1 cellular context compared by ENCODE assay signal in the genomic region with DNA sequence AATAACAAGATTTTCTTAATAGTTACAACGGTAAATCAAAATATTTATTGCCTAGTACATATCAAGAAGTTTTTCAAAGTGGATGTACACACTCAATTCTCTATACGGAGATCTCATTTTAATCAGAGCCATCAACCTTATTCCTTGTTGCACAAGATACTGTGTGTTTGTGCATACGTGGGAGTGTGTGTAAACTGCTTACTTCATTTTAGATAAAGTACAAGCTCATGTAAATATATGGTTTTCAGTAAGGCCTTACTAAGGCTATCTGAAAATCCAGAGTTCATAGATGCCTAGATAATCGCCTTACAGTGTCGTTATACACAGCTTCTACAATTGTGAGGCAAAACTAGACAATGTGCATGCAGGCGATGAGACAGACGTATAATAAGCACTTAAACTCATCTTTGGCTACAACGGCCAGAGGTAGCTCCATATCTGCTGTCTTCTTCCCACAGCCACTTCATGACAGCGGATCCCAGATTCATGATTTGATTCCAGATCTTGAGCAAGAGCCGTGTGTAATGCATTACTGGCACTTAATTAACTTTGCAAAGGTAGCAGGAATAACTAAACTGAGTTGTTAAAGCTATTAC.
TF ChIP-seq lines count a peak whose summit lies in the region.

No MANE protein-coding gene starts in this region.

TF ChIP-seq in IMR-90, 13 proteins besides CTCF, POLR2A, EP300 and RAD21 (continued from another document):
- no peak for TF ChIP-seq NFE2L2 (IDR thresholded peaks at IDR 0.05; ENCODE audit: low read depth, low read length)
- no peak for TF ChIP-seq MAFK (IDR thresholded peaks at IDR 0.05; ENCODE audit: low read depth, low read length)
- no peak for TF ChIP-seq FOS (IDR thresholded peaks at IDR 0.05; ENCODE audit: low read depth, low read length)
- no peak for TF ChIP-seq RCOR1 (IDR thresholded peaks at IDR 0.05; ENCODE audit: insufficient replicate concordance, low read length)
